ENCODE assay signal across 8 cellular contexts in genomic region chr4:112214397-112215264, GRCh38. TPM values are rescaled to one million over a fixed set of nuclear protein-coding genes. Genes with fewer than 3 reads are reported as not detected.
DNase-seq lines count a peak whose midpoint lies in the region; ATAC-seq and TF ChIP-seq lines count a peak whose summit lies in the region.

No MANE protein-coding gene starts in this region.

- H3K9me3 Mint-ChIP-seq in activated naive CD4-positive, alpha-beta T cell treated with anti-CD3 and anti-CD28 coated beads, Interleukin-2, amount 10 ng/mL, durations not matched to agents 7 days and 5 days = no peaks in the 10 kb centered on the region

- H3K4me3 ChIP-seq in HFF-Myc (replicated peaks; ENCODE audit: low read depth, low read length) = no peak overlapping the region

- peak; percentile 13 for DNase-seq in DMS153 (lab: John Stamatoyannopoulos, UW)
- DNase-seq in HFF-Myc (ENCODE audit: extremely low read depth, low read depth) = peak; percentile 22
- DNase-seq in SK-N-DZ (ENCODE audit: low spot score) = peak; percentile 18
- peak; percentile 41 for DNase-seq in glomerular visceral epithelial cell (ENCODE audit: extremely low spot score)
- no peak for DNase-seq in GOT3 (lab: John Stamatoyannopoulos, UW)
- no peak for DNase-seq in activated gamma-delta T cell (lab: John Stamatoyannopoulos, UW)
- no peak for DNase-seq in activated naive CD4-positive, alpha-beta T cell treated with anti-CD3 and anti-CD28 coated beads, Interleukin-2, amount 10 ng/mL, durations not matched to agents 7 days and 5 days

- ATAC-seq in GM19455 (IDR thresholded peaks at IDR 0.05; ENCODE audit: unreplicated experiment) = no peak

- no peak overlapping the region for H3K4me3 Mint-ChIP-seq in activated naive CD4-positive, alpha-beta T cell treated with anti-CD3 and anti-CD28 coated beads, Interleukin-2, amount 10 ng/mL, durations not matched to agents 7 days and 5 days

- H3K36me3 Mint-ChIP-seq in activated naive CD4-positive, alpha-beta T cell treated with anti-CD3 and anti-CD28 coated beads, Interleukin-2, amount 10 ng/mL, durations not matched to agents 7 days and 5 days = no peaks in the 10 kb centered on the region

- peak; percentile 35 for TF ChIP-seq CTCF in HFF-Myc (IDR thresholded peaks at IDR 0.05; ENCODE audit: low read depth, low read length, missing control alignments)

- H3K27ac Mint-ChIP-seq in activated naive CD4-positive, alpha-beta T cell treated with anti-CD3 and anti-CD28 coated beads, Interleukin-2, amount 10 ng/mL, durations not matched to agents 7 days and 5 days = no peak overlapping the region

- CTCF ChIA-PET in activated naive CD4-positive, alpha-beta T cell treated with anti-CD3 and anti-CD28 coated beads, Interleukin-2, amount 10 ng/mL, durations not matched to agents 7 days and 5 days (lab: Charles Lee) = interaction anchor here (0.7 to 4.3 kb wide), 16 partner anchors 11 to 391 kb away, joined by 3 to 18 read pairs (median 4); no protein-coding TSS in a partner anchor

- H3K4me1 Mint-ChIP-seq in activated naive CD4-positive, alpha-beta T cell treated with anti-CD3 and anti-CD28 coated beads, Interleukin-2, amount 10 ng/mL, durations not matched to agents 7 days and 5 days = peaks cover 5% of the 10 kb centered on the region

- peaks cover 6% of the 10 kb centered on the region for H3K27me3 Mint-ChIP-seq in activated naive CD4-positive, alpha-beta T cell treated with anti-CD3 and anti-CD28 coated beads, Interleukin-2, amount 10 ng/mL, durations not matched to agents 7 days and 5 days

RNA-seq across cellular contexts. Expression of gene AP1AR, which starts 17.0 kb away (rescaled TPM):
- 32.9 and 35.0 TPM in 2 replicates for polyA plus RNA-seq in SK-N-DZ (2014; cell fraction: cytosol; rRNA removed)
- 27.6 and 42.1 TPM in 2 replicates for polyA plus RNA-seq in SK-N-DZ (2014; cell fraction: nucleus; rRNA removed)

Comparison
In these comparisons a context has a peak if more than half of its experiments do, and no peak if none do; other contexts are left out.
1. DNase-seq: peak in DMS153 (single experiment), HFF-Myc (single experiment), SK-N-DZ (single experiment) and glomerular visceral epithelial cell (single experiment); none in GOT3 (single experiment), activated gamma-delta T cell (single experiment) and activated naive CD4-positive, alpha-beta T cell treated with anti-CD3 and anti-CD28 coated beads, Interleukin-2, amount 10 ng/mL, durations not matched to agents 7 days and 5 days (single experiment).